ENCODE assay signal across 20 cellular contexts in the genomic region with DNA sequence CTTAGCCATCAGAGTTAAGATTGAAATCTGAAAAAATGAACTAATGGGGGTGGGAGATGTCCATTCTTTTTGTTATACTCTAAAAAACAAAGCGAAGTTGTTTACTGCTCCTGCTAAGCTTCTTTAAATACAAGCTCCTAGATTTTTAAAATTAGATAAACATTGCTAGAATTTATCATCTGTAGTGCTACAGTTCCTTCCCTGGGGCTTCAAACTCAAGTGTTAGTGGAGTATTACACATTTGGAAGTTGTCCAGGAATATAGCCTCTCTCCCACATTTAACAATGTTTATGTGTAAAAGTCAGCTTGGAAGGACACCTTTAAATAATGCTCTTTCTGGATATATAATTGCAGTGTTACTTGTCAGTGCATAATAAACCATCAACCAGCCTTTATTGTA.
DNase-seq lines count a peak whose midpoint lies in the region; ATAC-seq lines count a peak whose summit lies in the region.
"Had no signal": no experiment of that assay in that cellular context is flagged by ENCODE, and none has a peak within 500 bp of the region (broad histone marks: within the 10 kb centered on the region; RNA-seq: fewer than 3 reads in every experiment).

No MANE protein-coding gene starts in this region.

- ATAC-seq in HG03135 (IDR thresholded peaks at IDR 0.05; ENCODE audit: unreplicated experiment) (no peak), GM18909 (IDR thresholded peaks at IDR 0.05; ENCODE audit: poor library complexity, unreplicated experiment) (no peak), sciatic nerve (no peak)
- ATAC-seq: HepG2 had no signal

- intact Hi-C loops in sciatic nerve (cut with DNase I) = no loop called here

- DNase-seq in NCI-H187 treated with DMSO at 0.1 percent for 48 hours (lab: John Stamatoyannopoulos, UW) = peak; percentile 38
- DNase-seq in NCI-H187 (lab: John Stamatoyannopoulos, UW) = no peak
- peak; percentile 30 for DNase-seq in NCI-H1417 treated with DMSO at 0.1 percent for 48 hours (lab: John Stamatoyannopoulos, UW)
- peak; percentile 87 for DNase-seq in NCI-H345 (lab: John Stamatoyannopoulos, UW)
- DNase-seq in renal cortical epithelial cell (ENCODE audit: low read depth) = peak; percentile 64
- DNase-seq in sciatic nerve (ENCODE audit: low spot score) = no peak
- DNase-seq: AML-193, DMS 273 treated with DMSO at 0.1 percent for 48 hours, GDM1, GM23248, KBM-7, MV-4-11, NCI-H1694 treated with DMSO at 0.1 percent for 48 hours, NCI-H446, NCI-H748 treated with DMSO at 0.1 percent for 48 hours, OCI-M1, Right ventricle myocardium superior had no signal

Comparison
In these comparisons a context has a peak if more than half of its experiments do, and no peak if none do; other contexts are left out.
1. DNase-seq: peak in NCI-H187 treated with DMSO at 0.1 percent for 48 hours (single experiment), NCI-H1417 treated with DMSO at 0.1 percent for 48 hours (single experiment), NCI-H345 (single experiment) and renal cortical epithelial cell (single experiment); none in NCI-H187 (0 of 2) and sciatic nerve (single experiment).